Comparison of ENCODE assay signal across 8 cellular contexts in genomic region chr2:191321861-191322662, GRCh38.
DNase-seq lines count a peak whose midpoint lies in the region; ATAC-seq, FAIRE-seq and TF ChIP-seq lines count a peak whose summit lies in the region.

No MANE protein-coding gene starts in this region.

- peak; percentile 99 for FAIRE-seq in RCC 7860 (lab: Jason Lieb, UNC)

- H3K4me3 ChIP-seq in skeletal muscle cell (ENCODE audit: low read depth, low read length) = no peak overlapping the region
- H3K4me3 ChIP-seq in dorsolateral prefrontal cortex = no peak overlapping the region

- TF ChIP-seq CTCF in dorsolateral prefrontal cortex (IDR thresholded peaks at IDR 0.05 in 54 of 56, conservative IDR thresholded peaks at IDR 0.05 in 2 of 56; ENCODE audit: low read depth in 1 of 56, partially characterized antibody in 56 of 56) = no peak

- DNase-seq in RCC 7860 (ENCODE audit: low spot score) = peak; percentile 97
- DNase-seq in fibroblast of peridontal ligament (ENCODE audit: extremely low read depth) = peak; percentile 75
- peak; percentile 78 for DNase-seq in skeletal muscle cell (ENCODE audit: low read depth)
- DNase-seq in dorsolateral prefrontal cortex = no peak
- no peak for DNase-seq in HuH-7.5 (ENCODE audit: low spot score)
- DNase-seq in superior temporal gyrus (ENCODE audit: extremely low spot score) = no peak

- intact Hi-C loops in dorsolateral prefrontal cortex (cut with DNase I) = no loop called here

- peak; percentile 87 for ATAC-seq in GM18511 (IDR thresholded peaks at IDR 0.05; ENCODE audit: unreplicated experiment)
- ATAC-seq in HG03108 (IDR thresholded peaks at IDR 0.05; ENCODE audit: unreplicated experiment) = peak; percentile 54

- H3K27me3 ChIP-seq in dorsolateral prefrontal cortex = no peaks in the 10 kb centered on the region

- H3K27ac ChIP-seq in dorsolateral prefrontal cortex = peak overlapping the region in 3 of 59 donors; percentile 2 to 39 (median 33)

Comparison
In these comparisons a context has a peak if more than half of its experiments do, and no peak if none do; other contexts are left out.
1. DNase-seq: peak in RCC 7860 (single experiment), fibroblast of peridontal ligament (single experiment) and skeletal muscle cell (single experiment); none in dorsolateral prefrontal cortex (0 of 10), HuH-7.5 (single experiment) and superior temporal gyrus (single experiment).